In genomic region chr22:37516456-37516855, GRCh38 we compare ENCODE assay signal across 1 cellular context.
TF ChIP-seq lines count a peak whose summit lies in the region.

No MANE protein-coding gene starts in this region.

TF ChIP-seq in H1, 55 proteins besides CTCF, POLR2A, EP300 and RAD21:
- no peak for TF ChIP-seq RFX5 (IDR thresholded peaks at IDR 0.05; ENCODE audit: borderline replicate concordance, low read depth, low read length)
- no peak for TF ChIP-seq E2F6 (IDR thresholded peaks at IDR 0.05)
- no peak for TF ChIP-seq BRCA1 (IDR thresholded peaks at IDR 0.05; ENCODE audit: low read depth, low read length)
- no peak for TF ChIP-seq CEBPB (IDR thresholded peaks at IDR 0.05; ENCODE audit: low read depth, low read length)
- no peak for TF ChIP-seq ASH2L (IDR thresholded peaks at IDR 0.05; ENCODE audit: low read length)
- peak in 1 of 2 experiments; percentile 92; a peak in 1 of 4 replicates for TF ChIP-seq HDAC2 (IDR thresholded peaks at IDR 0.05; ENCODE audit: borderline replicate concordance in 1 of 2, low read depth in 2 of 2, low read length in 2 of 2)
- no peak for TF ChIP-seq JUN (IDR thresholded peaks at IDR 0.05; ENCODE audit: low read depth, low read length)
- TF ChIP-seq EGR1 (IDR thresholded peaks at IDR 0.05; ENCODE audit: borderline replicate concordance, low read depth, low read length): no peak
- no peak for TF ChIP-seq GTF2F1 (IDR thresholded peaks at IDR 0.05; ENCODE audit: borderline replicate concordance, low read depth, low read length)
- no peak for TF ChIP-seq MAX (IDR thresholded peaks at IDR 0.05)
- no peak for TF ChIP-seq SP1 (IDR thresholded peaks at IDR 0.05; ENCODE audit: low read depth, low read length)
- TF ChIP-seq SIX5 (IDR thresholded peaks at IDR 0.05; ENCODE audit: low read depth, low read length): no peak
- TF ChIP-seq SAP30 (IDR thresholded peaks at IDR 0.05; ENCODE audit: insufficient read depth, insufficient replicate concordance, low read length): no peak
- no peak for TF ChIP-seq NRF1 (IDR thresholded peaks at IDR 0.05; ENCODE audit: low read depth, low read length)
- peak; percentile 93 for TF ChIP-seq KDM1A (IDR thresholded peaks at IDR 0.05; ENCODE audit: borderline replicate concordance, low read length)
- no peak for TF ChIP-seq KDM5A (IDR thresholded peaks at IDR 0.05; ENCODE audit: low read length)
- TF ChIP-seq RNF2 (IDR thresholded peaks at IDR 0.05; ENCODE audit: borderline replicate concordance, low read depth, low read length, missing control alignments, poor library complexity, severe bottlenecking): no peak
